ENCODE assay signal across 8 cellular contexts in the genomic region with DNA sequence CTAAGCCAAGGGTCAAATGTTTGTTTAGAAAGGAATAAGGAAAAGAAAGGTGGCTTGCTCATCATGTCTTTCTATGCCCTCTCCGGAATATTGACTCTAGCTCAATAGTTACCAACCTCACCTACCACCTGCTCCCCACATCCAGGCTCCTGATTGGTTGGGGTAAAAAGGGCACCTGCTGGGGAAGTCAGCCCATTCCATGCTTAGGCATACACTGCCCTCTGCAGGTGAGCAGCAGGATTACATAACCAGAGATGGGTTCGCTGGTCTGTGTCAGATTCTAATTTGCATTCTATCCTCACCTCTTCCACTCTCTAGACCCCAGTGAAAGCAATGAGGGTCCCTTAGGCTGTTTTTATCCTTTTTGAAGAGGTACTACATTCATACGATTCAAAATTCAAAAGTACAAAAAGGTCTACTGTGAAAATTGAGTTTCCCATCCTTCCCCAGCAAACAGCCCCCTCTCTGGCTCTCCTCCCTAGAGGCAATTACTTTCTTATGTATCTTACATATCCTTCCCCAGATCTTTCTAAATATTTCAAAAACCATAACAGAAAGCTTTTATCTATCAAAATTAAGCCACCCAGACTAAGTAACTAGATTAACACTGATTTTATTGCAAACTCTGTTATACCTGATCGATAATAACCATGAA.
A peak's percentile ranks its signal among the peaks of the same experiment; 100 is the strongest.
DNase-seq lines count a peak whose midpoint lies in the region; ATAC-seq, FAIRE-seq and TF ChIP-seq lines count a peak whose summit lies in the region.

No MANE protein-coding gene starts in this region.

- H3K36me3 ChIP-seq in GM23338 (ENCODE audit: insufficient read depth) (no peaks in the 10 kb centered on the region), HepG2 (replicated peaks in 1 of 2; ENCODE audit: control insufficient read depth in 1 of 2, insufficient read depth in 2 of 2, low read length in 2 of 2) (no peaks in the 10 kb centered on the region)

- no peak overlapping the region for H3K27ac ChIP-seq in GM23338 (ENCODE audit: low read depth)
- H3K27ac ChIP-seq in HepG2 (ENCODE audit: extremely low read length, insufficient read depth, low read length), result no peak overlapping the region

- no peaks in the 10 kb centered on the region for H3K36me3 Mint-ChIP-seq in GM23338 (ENCODE audit: low read depth)

- no peak overlapping the region for H3K4me2 ChIP-seq in GM23338
- no peak overlapping the region for H3K4me2 ChIP-seq in HepG2 (ENCODE audit: low read depth, low read length)

- peaks cover 2% of the 10 kb centered on the region for H3K27me3 Mint-ChIP-seq in GM23338 (ENCODE audit: insufficient read depth, low read depth, poor library complexity)

- H4K20me1 ChIP-seq in GM23338 (replicated peaks; ENCODE audit: insufficient read depth) (no peaks in the 10 kb centered on the region), HepG2 (ENCODE audit: insufficient read depth, low read length) (no peaks in the 10 kb centered on the region)

- H3K9me2 ChIP-seq in GM23338 (ENCODE audit: insufficient read depth), result no peaks in the 10 kb centered on the region

- POLR2A ChIA-PET in HepG2 (lab: Yijun Ruan, JAX), result no interaction called here

- H3K4me3 ChIP-seq in GM23338 (no peak overlapping the region), HepG2 (replicated peaks in 1 of 3; ENCODE audit: insufficient read depth in 1 of 3, low read depth in 2 of 3, low read length in 3 of 3) (no peak overlapping the region)

- H3K27me3 ChIP-seq in GM23338 (ENCODE audit: insufficient read depth) (0 out of 2 replicates have a peak, but pooled peaks cover 2% of the 10 kb centered on the region), HepG2 (ENCODE audit: control insufficient read depth in 1 of 2, insufficient read depth in 2 of 2, low read length in 2 of 2) (peaks cover 0 to 33% of the 10 kb centered on the region in 2 experiments; a peak in 4 of 5 replicates)

- H3K4me1 ChIP-seq in GM23338 (ENCODE audit: insufficient read depth), result no peaks in the 10 kb centered on the region
- no peaks in the 10 kb centered on the region for H3K4me1 ChIP-seq in HepG2 (ENCODE audit: insufficient read depth, low read length)

- peak; percentile 83 for TF ChIP-seq RAD21 in HepG2 (CRISPR knock-in tag; IDR thresholded peaks at IDR 0.05)

- H3K27ac Mint-ChIP-seq in GM23338, result no peak overlapping the region

- H3K9me3 Mint-ChIP-seq in GM23338, result no peaks in the 10 kb centered on the region; the same call in 2 of the 3 replicates

- TF ChIP-seq CTCF in GM23338 (conservative IDR thresholded peaks at IDR 0.05; ENCODE audit: low read depth in 2 of 2) (peak; percentile 96 to 99), HepG2 (CRISPR knock-in tag; IDR thresholded peaks at IDR 0.05) (peak; percentile 91)

- ATAC-seq in GM23338, result peak; percentile 95
- peak; percentile 82 for ATAC-seq in HepG2
- ATAC-seq in HG02571 (IDR thresholded peaks at IDR 0.05; ENCODE audit: unreplicated experiment), result no peak

- no peaks in the 10 kb centered on the region for H3K9me3 ChIP-seq in HepG2 (ENCODE audit: low read length)

- no peak overlapping the region for H3K4me3 Mint-ChIP-seq in GM23338

- TF ChIP-seq EP300 in HepG2 (IDR thresholded peaks at IDR 0.05; ENCODE audit: low read depth in 2 of 2, low read length in 2 of 2) (no peak), HepG2 (CRISPR knock-in tag; IDR thresholded peaks at IDR 0.05; ENCODE audit: borderline replicate concordance) (no peak)

- no peaks in the 10 kb centered on the region for H3K79me2 ChIP-seq in GM23338 (replicated peaks; ENCODE audit: insufficient read depth)
- H3K79me2 ChIP-seq in HepG2 (ENCODE audit: insufficient read depth, low read length), result no peaks in the 10 kb centered on the region

- no peak for TF ChIP-seq POLR2A in HepG2 (IDR thresholded peaks at IDR 0.05; ENCODE audit: insufficient read depth in 1 of 2, low read depth in 2 of 2, low read length in 2 of 2)

- in situ Hi-C loops in ACHN (cut with HindIII; ENCODE audit: low pct_ligation_motif_present, low pct_unique_long_range_greater_than_20kb, low sequenced_read_pairs) (no loop called here), HepG2 (cut with HindIII; ENCODE audit: extremely low pct_ligation_motif_present, low pct_unique_long_range_greater_than_20kb) (loop anchor here (5.0 kb wide), 1 partner anchor 559 kb away; no protein-coding TSS in a partner anchor)

- H3K9ac ChIP-seq in HepG2 (ENCODE audit: insufficient read depth, low read depth, low read length), result no peak overlapping the region

- CTCF ChIA-PET in HepG2 (lab: Yijun Ruan, JAX; ENCODE audit: low intra/inter-chr PET ratio, low total read pairs), result interaction anchor here (2.0 to 2.3 kb wide), 3 partner anchors 159 to 556 kb away, joined by 7 to 13 read pairs (median 12); no protein-coding TSS in a partner anchor

- H2AFZ ChIP-seq in GM23338 (no peak overlapping the region), HepG2 (ENCODE audit: low read length) (no peak overlapping the region)

- DNase-seq in ACHN, result peak; percentile 58
- peak; percentile 90 for DNase-seq in GM23338 (ENCODE audit: low spot score)
- peak; percentile 92 for DNase-seq in NCI-H2171 treated with DMSO at 0.1 percent for 48 hours (lab: John Stamatoyannopoulos, UW)
- DNase-seq in activated CD4-positive, alpha-beta T cell treated with anti-CD3 and anti-CD28 coated beads for 4 hours, result peak; percentile 41 to 53
- DNase-seq in dedifferentiated amniotic fluid mesenchymal stem cell (ENCODE audit: extremely low spot score), result peak; percentile 21
- peak; percentile 54 for DNase-seq in HepG2 (ENCODE audit: low spot score)
- peak; percentile 4 for DNase-seq in stimulated activated CD8-positive, alpha-beta memory T cell treated with anti-CD3 and anti-CD28 coated beads, Interleukin-12 subunit alpha, Interleukin-12 subunit beta, amount 100 ng/mL, for 4 hours (ENCODE audit: low read depth)

- 28% methylated on average over 4 of the region's 4 CpGs for WGBS in HepG2 (ENCODE audit: low lambda C conversion rate)

- no peaks in the 10 kb centered on the region for H3K4me1 Mint-ChIP-seq in GM23338

- no TSS peak for BruUV-seq in HepG2 (replicated peaks; lab: Mats Ljungman, UMichigan)

- intact Hi-C loops in HepG2 (cut with micrococcal nuclease; ENCODE audit: unreplicated experiment), result loop anchor here (1.0 to 2.0 kb wide), 3 partner anchors 159 to 476 kb away; no protein-coding TSS in a partner anchor

- FAIRE-seq in HepG2 (lab: Jason Lieb, UNC), result peak; percentile 91

- no peaks in the 10 kb centered on the region for H3F3A ChIP-seq in GM23338 (replicated peaks; ENCODE audit: low read depth)

TF ChIP-seq in GM23338, 12 proteins besides CTCF, POLR2A, EP300 and RAD21:
- TF ChIP-seq EZH2 (IDR thresholded peaks at IDR 0.05; ENCODE audit: low read depth, unreplicated experiment), result no peak
- TF ChIP-seq ZNF331 (CRISPR knock-in tag; IDR thresholded peaks at IDR 0.05; ENCODE audit: low read depth), result no peak
- peak; percentile 51 for TF ChIP-seq CREB1 (CRISPR knock-in tag; IDR thresholded peaks at IDR 0.05; ENCODE audit: low read depth)

TF ChIP-seq in HepG2, 621 proteins besides CTCF, POLR2A, EP300 and RAD21 (continues in another document):
- TF ChIP-seq ZNF841 (CRISPR knock-in tag; IDR thresholded peaks at IDR 0.05; ENCODE audit: borderline replicate concordance) (no peak), ZNF253 (CRISPR knock-in tag; IDR thresholded peaks at IDR 0.05; ENCODE audit: borderline replicate concordance) (no peak), HNRNPLL (IDR thresholded peaks at IDR 0.05; ENCODE audit: low read depth, low read length, poor library complexity, severe bottlenecking) (no peak), ZSCAN21 (CRISPR knock-in tag; IDR thresholded peaks at IDR 0.05; ENCODE audit: borderline replicate concordance) (no peak), KDM5A (IDR thresholded peaks at IDR 0.05; ENCODE audit: borderline replicate concordance, low read length) (no peak), RNF2 (conservative IDR thresholded peaks at IDR 0.05; ENCODE audit: low read depth) (no peak), CSRNP2 (CRISPR knock-in tag; conservative IDR thresholded peaks at IDR 0.05; ENCODE audit: low read depth) (no peak), SALL2 (CRISPR knock-in tag; IDR thresholded peaks at IDR 0.05) (no peak), CEBPG (CRISPR knock-in tag; IDR thresholded peaks at IDR 0.05) (peak; percentile 68), PHF8 (CRISPR knock-in tag; IDR thresholded peaks at IDR 0.05) (no peak), ZNF562 (CRISPR knock-in tag; IDR thresholded peaks at IDR 0.05; ENCODE audit: borderline replicate concordance) (no peak), ZNF557 (CRISPR knock-in tag; IDR thresholded peaks at IDR 0.05) (no peak), NFYC (CRISPR knock-in tag; IDR thresholded peaks at IDR 0.05) (peak; percentile 65; the same call in 1 of the 2 replicates), SKI (IDR thresholded peaks at IDR 0.05; ENCODE audit: partially characterized antibody) (no peak), STAG1 (CRISPR knock-in tag; IDR thresholded peaks at IDR 0.05) (peak; percentile 95), ZNF607 (CRISPR knock-in tag; IDR thresholded peaks at IDR 0.05; ENCODE audit: borderline replicate concordance) (no peak), BRCA1 (CRISPR knock-in tag; IDR thresholded peaks at IDR 0.05) (no peak), NFRKB (IDR thresholded peaks at IDR 0.05) (no peak), EEA1 (CRISPR knock-in tag; IDR thresholded peaks at IDR 0.05; ENCODE audit: borderline replicate concordance) (no peak), KDM3A (CRISPR knock-in tag; IDR thresholded peaks at IDR 0.05; ENCODE audit: low read depth) (no peak), TEF (CRISPR knock-in tag; IDR thresholded peaks at IDR 0.05) (0 out of 2 replicates have a peak, but pooled peaks have one; percentile 55), ZNF335 (CRISPR knock-in tag; IDR thresholded peaks at IDR 0.05) (no peak)

Comparison
In these comparisons a context has a peak if more than half of its experiments do, and no peak if none do; other contexts are left out.
1. DNase-seq: peak in every context shown above with its lines; median percentile 92 in NCI-H2171 treated with DMSO at 0.1 percent for 48 hours; 90 in GM23338; 58 in ACHN; 54 in HepG2; 47 in activated CD4-positive, alpha-beta T cell treated with anti-CD3 and anti-CD28 coated beads for 4 hours; 21 in dedifferentiated amniotic fluid mesenchymal stem cell; 4 in stimulated activated CD8-positive, alpha-beta memory T cell treated with anti-CD3 and anti-CD28 coated beads, Interleukin-12 subunit alpha, Interleukin-12 subunit beta, amount 100 ng/mL, for 4 hours.